In genomic region chr1:206829282-206829681, GRCh38 we compare ENCODE assay signal across 1 cellular context.
TF ChIP-seq lines count a peak whose summit lies in the region.

No MANE protein-coding gene starts in this region.

TF ChIP-seq in K562, 482 proteins besides CTCF, POLR2A, EP300 and RAD21 (continued from another document):
- TF ChIP-seq THRB (CRISPR knock-in tag; conservative IDR thresholded peaks at IDR 0.05), result 0 out of 2 replicates have a peak, but pooled peaks have one; percentile 14
